Comparison of ENCODE assay signal across 1 cellular context in genomic region chr1:244969355-244970235, GRCh38.
A peak's percentile ranks its signal among the peaks of the same experiment; 100 is the strongest.
TF ChIP-seq lines count a peak whose summit lies in the region.

No MANE protein-coding gene starts in this region.

TF ChIP-seq in HepG2, 621 proteins besides CTCF, POLR2A, EP300 and RAD21 (continued from another document and continues in another):
- TF ChIP-seq CSRNP2 (CRISPR knock-in tag; conservative IDR thresholded peaks at IDR 0.05; ENCODE audit: low read depth) (no peak), EED (CRISPR knock-in tag; IDR thresholded peaks at IDR 0.05) (no peak), ZNF841 (CRISPR knock-in tag; IDR thresholded peaks at IDR 0.05; ENCODE audit: borderline replicate concordance) (0 out of 2 replicates have a peak, but pooled peaks have one; percentile 65), ZNF33B (CRISPR knock-in tag; IDR thresholded peaks at IDR 0.05) (peak; percentile 82; the same call in 1 of the 2 replicates), SNAPC2 (CRISPR knock-in tag; IDR thresholded peaks at IDR 0.05) (no peak; the same call in 1 of the 2 replicates), ZNF280B (CRISPR knock-in tag; IDR thresholded peaks at IDR 0.05; ENCODE audit: borderline replicate concordance) (no peak; the same call in 1 of the 2 replicates), ZNF747 (CRISPR knock-in tag; IDR thresholded peaks at IDR 0.05; ENCODE audit: borderline replicate concordance) (0 out of 2 replicates have a peak, but pooled peaks have one; percentile 27), HDAC2 (CRISPR knock-in tag; IDR thresholded peaks at IDR 0.05) (peak; percentile 49), ZKSCAN5 (CRISPR knock-in tag; IDR thresholded peaks at IDR 0.05) (no peak), ZMYM4 (CRISPR knock-in tag; IDR thresholded peaks at IDR 0.05) (peak; percentile 38; the same call in 1 of the 2 replicates), ZFP37 (CRISPR knock-in tag; IDR thresholded peaks at IDR 0.05; ENCODE audit: borderline replicate concordance) (no peak), AHR (CRISPR knock-in tag; IDR thresholded peaks at IDR 0.05) (no peak), ZNF513 (CRISPR knock-in tag; conservative IDR thresholded peaks at IDR 0.05) (no peak), ZNF354B (CRISPR knock-in tag; IDR thresholded peaks at IDR 0.05) (no peak), MTERF4 (CRISPR knock-in tag; IDR thresholded peaks at IDR 0.05) (peak; percentile 19; the same call in 1 of the 2 replicates), PHB2 (IDR thresholded peaks at IDR 0.05; ENCODE audit: partially characterized antibody) (no peak), TERF1 (CRISPR knock-in tag; IDR thresholded peaks at IDR 0.05) (no peak), ZNF7 (CRISPR knock-in tag; IDR thresholded peaks at IDR 0.05) (no peak), ZBTB8A (CRISPR knock-in tag; IDR thresholded peaks at IDR 0.05; ENCODE audit: borderline replicate concordance, low read depth) (no peak), CENPX (CRISPR knock-in tag; IDR thresholded peaks at IDR 0.05) (no peak), ZNF451 (CRISPR knock-in tag; IDR thresholded peaks at IDR 0.05) (0 out of 2 replicates have a peak, but pooled peaks have one; percentile 40), ZNF136 (CRISPR knock-in tag; IDR thresholded peaks at IDR 0.05; ENCODE audit: low read depth) (no peak), SOX6 (IDR thresholded peaks at IDR 0.05) (no peak), SOX6 (CRISPR knock-in tag; IDR thresholded peaks at IDR 0.05) (peak; percentile 62), ZNF263 (CRISPR knock-in tag; IDR thresholded peaks at IDR 0.05) (peak; percentile 52; the same call in 1 of the 2 replicates), DDIT3 (CRISPR knock-in tag; IDR thresholded peaks at IDR 0.05) (no peak), FOXO4 (CRISPR knock-in tag; conservative IDR thresholded peaks at IDR 0.05) (no peak), ZNF567 (CRISPR knock-in tag; IDR thresholded peaks at IDR 0.05; ENCODE audit: borderline replicate concordance) (no peak), NR3C1 (CRISPR knock-in tag; IDR thresholded peaks at IDR 0.05) (no peak), ISX (CRISPR knock-in tag; conservative IDR thresholded peaks at IDR 0.05) (no peak), ZNF121 (CRISPR knock-in tag; IDR thresholded peaks at IDR 0.05) (no peak; the same call in 1 of the 2 replicates), GZF1 (CRISPR knock-in tag; IDR thresholded peaks at IDR 0.05) (no peak), NCOA1 (CRISPR knock-in tag; IDR thresholded peaks at IDR 0.05) (peak; percentile 70; the same call in 1 of the 2 replicates), SOX5 (CRISPR knock-in tag; IDR thresholded peaks at IDR 0.05; ENCODE audit: borderline replicate concordance) (no peak), SALL2 (CRISPR knock-in tag; IDR thresholded peaks at IDR 0.05) (no peak), ZNF605 (CRISPR knock-in tag; IDR thresholded peaks at IDR 0.05) (peak; percentile 90), ZNF407 (CRISPR knock-in tag; IDR thresholded peaks at IDR 0.05; ENCODE audit: not compliant biosample characterization) (peak; percentile 96), ZNF143 (CRISPR knock-in tag; IDR thresholded peaks at IDR 0.05) (no peak), BHLHE40 (IDR thresholded peaks at IDR 0.05; ENCODE audit: low read length) (peak; percentile 97), SIX4 (CRISPR knock-in tag; IDR thresholded peaks at IDR 0.05) (no peak), ZNF609 (CRISPR knock-in tag; IDR thresholded peaks at IDR 0.05; ENCODE audit: borderline replicate concordance) (no peak)
